In the genomic region with DNA sequence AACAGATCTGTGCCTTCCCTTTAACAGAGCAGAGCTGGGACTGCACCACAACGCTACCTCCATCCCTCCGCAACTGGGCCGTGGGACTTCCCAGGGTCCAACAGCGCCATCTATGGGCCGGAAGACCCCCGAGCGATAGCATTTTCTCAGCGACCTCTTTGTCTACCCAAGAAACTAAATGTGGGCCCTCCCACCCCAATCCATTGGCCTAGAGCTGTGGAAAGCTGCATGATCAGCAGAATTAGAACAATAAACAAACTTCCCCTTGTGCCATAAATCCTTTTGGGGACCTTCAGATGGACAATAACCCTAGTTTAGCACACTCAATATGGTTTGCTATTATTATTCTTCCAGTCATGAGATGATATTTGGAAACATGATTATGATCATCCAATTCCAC, we compare ENCODE assay signal across 2 cellular contexts.
TF ChIP-seq lines count a peak whose summit lies in the region.

No MANE protein-coding gene starts in this region.

TF ChIP-seq in IMR-90, 13 proteins besides CTCF, POLR2A, EP300 and RAD21:
- TF ChIP-seq MXI1 (IDR thresholded peaks at IDR 0.05; ENCODE audit: borderline replicate concordance, low read depth, low read length) (no peak), MAFK (IDR thresholded peaks at IDR 0.05; ENCODE audit: low read depth, low read length) (peak; percentile 63), MAZ (IDR thresholded peaks at IDR 0.05; ENCODE audit: borderline replicate concordance, low read depth, low read length) (no peak), RCOR1 (IDR thresholded peaks at IDR 0.05; ENCODE audit: insufficient replicate concordance, low read length) (no peak), SMC3 (IDR thresholded peaks at IDR 0.05; ENCODE audit: low read depth, low read length) (no peak)
TF ChIP-seq in IMR-90: peak in this region for 1.

TF ChIP-seq in H1, 55 proteins besides CTCF, POLR2A, EP300 and RAD21:
- TF ChIP-seq EGR1 (IDR thresholded peaks at IDR 0.05; ENCODE audit: borderline replicate concordance, low read depth, low read length) (0 out of 2 replicates have a peak, but pooled peaks have one; percentile 23), HDAC2 (IDR thresholded peaks at IDR 0.05; ENCODE audit: borderline replicate concordance in 1 of 2, low read depth in 2 of 2, low read length in 2 of 2) (peak in 1 of 2 experiments; percentile 15; a peak in 1 of 4 replicates), MAFK (IDR thresholded peaks at IDR 0.05; ENCODE audit: low read depth, low read length) (peak; percentile 88), CBX8 (IDR thresholded peaks at IDR 0.05; ENCODE audit: borderline replicate concordance, low read depth, low read length) (no peak)
